In the genomic region with DNA sequence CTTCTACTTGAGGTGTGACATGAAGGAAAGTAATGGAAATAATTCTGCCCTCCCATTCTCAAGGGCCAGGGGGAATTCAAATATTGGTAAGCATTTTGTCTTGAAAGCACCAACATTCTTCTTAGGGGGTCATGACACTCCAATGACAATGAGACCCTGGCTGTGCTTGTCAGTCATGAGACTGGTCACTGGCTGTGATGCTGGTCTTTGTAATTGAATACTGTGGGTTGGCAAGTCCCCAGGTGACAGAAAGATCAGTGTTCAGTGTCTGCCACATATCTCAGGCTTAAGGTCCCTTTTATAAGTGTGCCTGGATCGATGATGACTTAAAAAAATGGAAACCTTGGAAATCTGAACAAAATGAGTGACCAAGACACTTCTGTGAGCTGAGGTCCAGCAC, we compare ENCODE assay signal across 18 cellular contexts.
DNase-seq lines count a peak whose midpoint lies in the region; ATAC-seq and TF ChIP-seq lines count a peak whose summit lies in the region.
"Had no signal": no experiment of that assay in that cellular context is flagged by ENCODE, and none has a peak within 500 bp of the region (broad histone marks: within the 10 kb centered on the region; RNA-seq: fewer than 3 reads in every experiment).

No MANE protein-coding gene starts in this region.

- H3K14ac ChIP-seq in H9 (ENCODE audit: insufficient read depth, low read length): no peak overlapping the region

- no peaks in the 10 kb centered on the region for H3K4me1 ChIP-seq in H9 (ENCODE audit: insufficient read depth, low read length)
- no peaks in the 10 kb centered on the region for H3K4me1 ChIP-seq in psoas muscle
- H3K4me1 ChIP-seq: BLaER1, Caco-2 had no signal

- H3K4ac ChIP-seq in H9 (ENCODE audit: low read depth, low read length): no peak overlapping the region

- no peak overlapping the region for H4K5ac ChIP-seq in H9 (ENCODE audit: insufficient read length, low read depth, low read length)

- H3K27ac Mint-ChIP-seq in H9 (peak overlapping the region in 2 of 3 experiments; percentile 76 to 87; a peak in 3 of 7 replicates), WTC11 (peak overlapping the region; percentile 74; the same call in 1 of the 2 replicates), immature natural killer cell (no peak overlapping the region)
- H3K27ac Mint-ChIP-seq: B cell; CD4-positive, CD25-positive, alpha-beta regulatory T cell; CD8-positive, alpha-beta T cell had no signal

- no peak overlapping the region for H3K27ac ChIP-seq in H9 (ENCODE audit: insufficient read length, low read depth, low read length)
- no peak overlapping the region for H3K27ac ChIP-seq in psoas muscle
- H3K27ac ChIP-seq: BLaER1, C4-2B had no signal

- H3K27me3 ChIP-seq in H9 (ENCODE audit: insufficient read depth, low read length): no peaks in the 10 kb centered on the region
- H3K27me3 ChIP-seq in psoas muscle (ENCODE audit: insufficient read depth in 3 of 3, low read length in 2 of 3): no peaks in the 10 kb centered on the region
- H3K27me3 ChIP-seq: BLaER1 had no signal

- no CpG with 5 or more reads among the region's 1 CpG for WGBS in H9 (ENCODE audit: extremely low coverage, insufficient read length, low lambda C conversion rate)
- 32 to 52% (median 36%) methylated on average over 1 of the region's 1 CpG for WGBS in psoas muscle, 3 donors

- H3K79me1 ChIP-seq in H9 (ENCODE audit: insufficient read depth, low read depth, low read length, poor library complexity, severe bottlenecking): no peaks in the 10 kb centered on the region

- peaks cover 48% of the 10 kb centered on the region for H3K9me3 ChIP-seq in H9 (ENCODE audit: control insufficient read depth, low read depth, low read length)
- peaks cover 25% of the 10 kb centered on the region for H3K9me3 ChIP-seq in psoas muscle
- H3K9me3 ChIP-seq: Caco-2 had no signal

- H3K56ac ChIP-seq in H9 (ENCODE audit: insufficient read length, low read depth, low read length): no peak overlapping the region

- H3K4me1 Mint-ChIP-seq in H9 (no peaks in the 10 kb centered on the region), WTC11 (no peaks in the 10 kb centered on the region), immature natural killer cell (no peaks in the 10 kb centered on the region)
- H3K4me1 Mint-ChIP-seq: B cell; CD4-positive, CD25-positive, alpha-beta regulatory T cell had no signal

- no peak overlapping the region for H3K23ac ChIP-seq in H9 (ENCODE audit: insufficient read length, low read depth, low read length)

- POLR2A ChIA-PET in WTC11 (lab: Charles Lee): no interaction called here

- no peak overlapping the region for H4K91ac ChIP-seq in H9 (ENCODE audit: insufficient read length, low read depth, low read length)

- H2BK20ac ChIP-seq in H9 (ENCODE audit: low read depth, low read length, poor library complexity, severe bottlenecking): no peak overlapping the region

- H3K79me2 ChIP-seq in H9 (ENCODE audit: insufficient read depth, low read length): no peaks in the 10 kb centered on the region

- H2BK120ac ChIP-seq in H9 (ENCODE audit: low read depth, low read length, poor library complexity, severe bottlenecking): no peak overlapping the region

- DNase-seq in H9 (no peak), WTC11 (ENCODE audit: low spot score) (no peak), psoas muscle (no peak), immature natural killer cell (no peak), putamen (ENCODE audit: low spot score) (no peak), DMS153 (lab: John Stamatoyannopoulos, UW) (no peak)
- DNase-seq: Caco-2; CD4-positive, CD25-positive, alpha-beta regulatory T cell; CD8-positive, alpha-beta T cell; DMS79; EL; GDM1; H7 had no signal

- H2BK12ac ChIP-seq in H9 (ENCODE audit: insufficient read length, low read depth, low read length): no peak overlapping the region

- H3K4me3 Mint-ChIP-seq in H9 (no peak overlapping the region), WTC11 (no peak overlapping the region), immature natural killer cell (no peak overlapping the region)
- H3K4me3 Mint-ChIP-seq: B cell; CD4-positive, CD25-positive, alpha-beta regulatory T cell; CD8-positive, alpha-beta T cell had no signal

- no peak for TF ChIP-seq CTCF in H9 (conservative IDR thresholded peaks at IDR 0.05)
- TF ChIP-seq CTCF in WTC11 (IDR thresholded peaks at IDR 0.05): no peak
- TF ChIP-seq CTCF in psoas muscle (IDR thresholded peaks at IDR 0.05): no peak

- peaks cover 2 to 94% of the 10 kb centered on the region in 2 donors for H3K36me3 ChIP-seq in psoas muscle (ENCODE audit: insufficient read depth in 1 of 2, low read depth in 1 of 2)

- H2AK5ac ChIP-seq in H9 (ENCODE audit: insufficient read length, low read length): no peak overlapping the region

- no peaks in the 10 kb centered on the region for H4K20me1 ChIP-seq in H9 (ENCODE audit: control insufficient read depth, insufficient read depth, insufficient read length)
- H4K20me1 ChIP-seq: BLaER1 had no signal

- H3T11ph ChIP-seq in H9 (ENCODE audit: low read length): no peak overlapping the region

- no peak overlapping the region for H2BK5ac ChIP-seq in H9 (ENCODE audit: insufficient read length, low read length)

- no peak overlapping the region for H2AFZ ChIP-seq in H9 (ENCODE audit: low read length)

- no peak overlapping the region for H3K9ac ChIP-seq in H9 (ENCODE audit: extremely low read depth, insufficient read length, low read length)
- H3K9ac ChIP-seq: BLaER1 had no signal

- no peak for ATAC-seq in WTC11
- peak in 3 of 4 donors; percentile 61 to 67 (median 63) for ATAC-seq in psoas muscle
- ATAC-seq: CD8-positive, alpha-beta T cell; GM12878; HCT116 had no signal

- H3K27me3 Mint-ChIP-seq in H9 (ENCODE audit: low read depth) (peaks cover 4% of the 10 kb centered on the region), WTC11 (ENCODE audit: low read depth) (no peaks in the 10 kb centered on the region), immature natural killer cell (ENCODE audit: low read depth in 3 of 3) (peaks cover 0 to 2% (median 0%) of the 10 kb centered on the region in 3 donors)
- H3K27me3 Mint-ChIP-seq: B cell; CD4-positive, CD25-positive, alpha-beta regulatory T cell had no signal

- peaks cover 53 to 95% (median 93%) of the 10 kb centered on the region in 3 experiments for H3K36me3 Mint-ChIP-seq in H9 (ENCODE audit: insufficient read depth in 1 of 3, low read depth in 3 of 3)
- peaks cover 96% of the 10 kb centered on the region for H3K36me3 Mint-ChIP-seq in WTC11
- H3K36me3 Mint-ChIP-seq in immature natural killer cell: peaks cover 69 to 90% (median 88%) of the 10 kb centered on the region in 3 donors

- H3K4me3 ChIP-seq in psoas muscle: no peak overlapping the region
- H3K4me3 ChIP-seq: BLaER1, GM12878 had no signal

- H3K18ac ChIP-seq in H9 (ENCODE audit: insufficient read length, low read depth, low read length): no peak overlapping the region

- no peak overlapping the region for H4K8ac ChIP-seq in H9 (replicated peaks; ENCODE audit: insufficient read length, low read depth, low read length)

- H2BK15ac ChIP-seq in H9 (ENCODE audit: low read depth, low read length): no peak overlapping the region

- no peaks in the 10 kb centered on the region for H3K23me2 ChIP-seq in H9 (ENCODE audit: insufficient read length, low read depth, low read length, poor library complexity, severe bottlenecking)

- H3K9me3 Mint-ChIP-seq in H9 (peaks cover 61 to 66% of the 10 kb centered on the region in 2 experiments), WTC11 (peaks cover 48% of the 10 kb centered on the region), immature natural killer cell (peaks cover 36 to 93% (median 81%) of the 10 kb centered on the region in 6 donors)

- no peak overlapping the region for H3K4me2 ChIP-seq in H9 (ENCODE audit: insufficient read depth, insufficient read length, low read length)
- H3K4me2 ChIP-seq: BLaER1 had no signal

- CTCF ChIA-PET in WTC11 (lab: Charles Lee): no interaction called here

- intact Hi-C loops in psoas muscle (cut with DNase I): loop anchor here in 1 of 2 donors (10.0 kb wide), 1 partner anchor 121 kb away; no protein-coding TSS in a partner anchor

TF ChIP-seq in WTC11, 78 proteins besides CTCF, POLR2A, EP300 and RAD21:
- TF ChIP-seq JUN (CRISPR knock-in tag; IDR thresholded peaks at IDR 0.05): no peak
- no peak for TF ChIP-seq NR1H2 (CRISPR knock-in tag; IDR thresholded peaks at IDR 0.05)
- no peak for TF ChIP-seq ZNF121 (CRISPR knock-in tag; IDR thresholded peaks at IDR 0.05)
- TF ChIP-seq ZNF671 (CRISPR knock-in tag; IDR thresholded peaks at IDR 0.05): no peak
- TF ChIP-seq, protein P1, sequence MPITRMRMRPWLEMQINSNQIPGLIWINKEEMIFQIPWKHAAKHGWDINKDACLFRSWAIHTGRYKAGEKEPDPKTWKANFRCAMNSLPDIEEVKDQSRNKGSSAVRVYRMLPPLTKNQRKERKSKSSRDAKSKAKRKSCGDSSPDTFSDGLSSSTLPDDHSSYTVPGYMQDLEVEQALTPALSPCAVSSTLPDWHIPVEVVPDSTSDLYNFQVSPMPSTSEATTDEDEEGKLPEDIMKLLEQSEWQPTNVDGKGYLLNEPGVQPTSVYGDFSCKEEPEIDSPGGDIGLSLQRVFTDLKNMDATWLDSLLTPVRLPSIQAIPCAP (CRISPR knock-in tag; IDR thresholded peaks at IDR 0.05): no peak
- TF ChIP-seq, protein P2, sequence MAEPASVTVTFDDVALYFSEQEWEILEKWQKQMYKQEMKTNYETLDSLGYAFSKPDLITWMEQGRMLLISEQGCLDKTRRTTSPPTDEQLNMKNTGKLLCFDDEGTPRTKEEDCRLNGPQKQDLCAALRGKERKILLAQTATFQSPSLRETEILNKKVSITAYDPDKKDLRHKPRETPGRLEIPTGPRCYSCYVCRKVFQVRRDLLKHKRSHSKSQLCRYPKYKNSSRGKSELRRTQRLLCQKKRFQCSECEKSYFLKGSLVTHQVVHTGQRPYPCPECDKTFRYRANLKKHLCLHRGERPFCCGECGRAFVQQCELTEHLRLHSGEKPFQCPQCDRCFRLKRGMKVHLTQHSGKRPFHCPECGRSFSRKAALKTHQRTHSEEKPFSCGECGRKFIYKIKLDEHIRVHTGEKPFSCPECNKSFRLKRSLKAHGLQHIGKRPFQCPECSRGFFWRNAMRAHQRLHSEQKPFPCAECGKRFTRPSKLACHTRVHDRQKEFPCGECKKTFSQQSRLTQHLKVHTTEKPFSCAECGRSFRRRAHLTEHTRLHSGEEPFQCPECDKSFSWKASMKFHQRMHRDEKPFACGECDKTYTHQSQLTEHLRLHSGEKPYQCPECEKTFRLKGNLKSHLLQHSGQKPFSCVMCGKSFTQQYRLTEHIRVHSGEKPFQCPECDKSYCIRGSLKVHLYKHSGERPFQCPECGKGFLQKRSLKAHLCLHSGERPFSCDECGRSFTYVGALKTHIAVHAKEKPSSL (CRISPR knock-in tag; conservative IDR thresholded peaks at IDR 0.05): no peak
- no peak for TF ChIP-seq OVOL2 (CRISPR knock-in tag; IDR thresholded peaks at IDR 0.05; ENCODE audit: borderline replicate concordance)
- TF ChIP-seq NFATC4 (CRISPR knock-in tag; IDR thresholded peaks at IDR 0.05): no peak
- TF ChIP-seq HMGA2 (CRISPR knock-in tag; IDR thresholded peaks at IDR 0.05): no peak
- no peak for TF ChIP-seq ETV6 (CRISPR knock-in tag; IDR thresholded peaks at IDR 0.05)
- no peak for TF ChIP-seq ZNF263 (CRISPR knock-in tag; IDR thresholded peaks at IDR 0.05; ENCODE audit: low read depth)
- no peak for TF ChIP-seq GRHL2 (CRISPR knock-in tag; IDR thresholded peaks at IDR 0.05; ENCODE audit: insufficient replicate concordance, severe bottlenecking)
- no peak for TF ChIP-seq JAZF1 (CRISPR knock-in tag; IDR thresholded peaks at IDR 0.05)

Comparison
In these comparisons a context has a peak if more than half of its experiments do, and no peak if none do; other contexts are left out.
1. H3K27ac Mint-ChIP-seq: peak in H9 (2 of 3) and WTC11 (single experiment); none in immature natural killer cell (0 of 6).